Comparison of ENCODE assay signal across 18 cellular contexts in the genomic region with DNA sequence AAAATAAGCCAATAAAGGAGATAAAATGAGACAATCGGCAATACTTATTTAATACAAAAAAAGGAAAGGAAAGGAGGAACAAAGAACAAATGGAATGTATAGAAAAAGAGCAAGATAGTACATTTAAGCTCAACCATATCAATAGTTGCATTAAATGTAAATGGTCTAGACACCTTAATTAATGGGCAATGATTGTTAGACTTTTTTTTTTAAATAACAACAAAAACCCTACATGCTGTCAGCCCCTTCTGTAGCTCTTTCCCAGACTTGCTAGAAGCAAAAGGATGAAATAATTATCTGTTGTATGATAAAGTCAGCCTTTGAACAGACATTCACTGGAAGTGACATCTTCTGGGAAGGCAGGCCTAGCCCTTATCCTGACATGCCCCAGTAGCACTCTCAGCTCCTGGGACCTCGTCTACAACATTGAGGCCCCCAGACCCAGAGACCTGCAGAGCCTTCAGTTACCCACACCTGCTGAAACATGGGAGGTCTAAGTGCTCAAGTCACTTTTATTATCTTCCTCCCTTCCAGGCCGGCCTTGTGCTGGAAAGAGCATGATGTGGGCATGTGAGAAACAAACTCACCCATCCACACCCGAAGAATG.
"Had no signal": no experiment of that assay in that cellular context is flagged by ENCODE, and none has a peak within 500 bp of the region (broad histone marks: within the 10 kb centered on the region; RNA-seq: fewer than 3 reads in every experiment).

No MANE protein-coding gene starts in this region.

- H3K27ac ChIP-seq: heart right ventricle, neutrophil, skin epidermis, transverse colon had no signal

- DNase-seq: activated CD4-positive, alpha-beta T cell treated with anti-CD3 and anti-CD28 coated beads, Interleukin-2, amount 10 ng/mL, durations not matched to agents 24 days and 14 days; activated CD4-positive, CD25-positive, alpha-beta regulatory T cell; activated naive CD4-positive, alpha-beta T cell treated with anti-CD3 and anti-CD28 coated beads, Interleukin-2, amount 10 ng/mL, durations not matched to agents 7 days and 5 days; dermis blood vessel endothelial cell; effector memory CD8-positive, alpha-beta T cell; heart right ventricle; islet precursor cell; mammary epithelial cell; naive B cell; retina; stimulated activated CD4-positive, alpha-beta T cell treated with anti-CD3 and anti-CD28 coated beads, Interleukin-4, amount 100 ng/mL, for 24 hours; stimulated activated naive CD4-positive, alpha-beta T cell; substantia nigra; T-helper 17 cell; transverse colon had no signal

- ATAC-seq: effector memory CD8-positive, alpha-beta T cell; heart right ventricle; T-helper 17 cell had no signal

- H3K4me3 Mint-ChIP-seq: activated CD4-positive, alpha-beta T cell treated with anti-CD3 and anti-CD28 coated beads, Interleukin-2, amount 10 ng/mL, durations not matched to agents 24 days and 14 days; activated naive CD4-positive, alpha-beta T cell treated with anti-CD3 and anti-CD28 coated beads, Interleukin-2, amount 10 ng/mL, durations not matched to agents 7 days and 5 days; effector memory CD8-positive, alpha-beta T cell; naive B cell; T-helper 17 cell had no signal

- H3K4me3 ChIP-seq: heart right ventricle, skin epidermis, transverse colon had no signal

- H3K27me3 Mint-ChIP-seq: activated CD4-positive, alpha-beta T cell treated with anti-CD3 and anti-CD28 coated beads, Interleukin-2, amount 10 ng/mL, durations not matched to agents 24 days and 14 days; activated naive CD4-positive, alpha-beta T cell treated with anti-CD3 and anti-CD28 coated beads, Interleukin-2, amount 10 ng/mL, durations not matched to agents 7 days and 5 days; effector memory CD8-positive, alpha-beta T cell; naive B cell; T-helper 17 cell had no signal

- H3K9me3 ChIP-seq: neutrophil, transverse colon had no signal

- H3K36me3 ChIP-seq: transverse colon had no signal

- H3K27me3 ChIP-seq: heart right ventricle, neutrophil, transverse colon had no signal

- H3K27ac Mint-ChIP-seq: activated CD4-positive, alpha-beta T cell treated with anti-CD3 and anti-CD28 coated beads, Interleukin-2, amount 10 ng/mL, durations not matched to agents 24 days and 14 days; activated naive CD4-positive, alpha-beta T cell treated with anti-CD3 and anti-CD28 coated beads, Interleukin-2, amount 10 ng/mL, durations not matched to agents 7 days and 5 days; activated T-helper 2 cell treated with anti-CD3 and anti-CD28 coated beads, Interferon-gamma antibody, Interleukin-2, Interleukin-4, amounts not matched to agents 10 μg/mL and 5 μg/mL and 100 μg/mL, durations not matched to agents 14 hours and 24 hours and 36 hours; T-helper 17 cell had no signal

- H3K9me3 Mint-ChIP-seq: activated CD4-positive, alpha-beta T cell treated with anti-CD3 and anti-CD28 coated beads, Interleukin-2, amount 10 ng/mL, durations not matched to agents 24 days and 14 days; effector memory CD8-positive, alpha-beta T cell had no signal
